In the genomic region with DNA sequence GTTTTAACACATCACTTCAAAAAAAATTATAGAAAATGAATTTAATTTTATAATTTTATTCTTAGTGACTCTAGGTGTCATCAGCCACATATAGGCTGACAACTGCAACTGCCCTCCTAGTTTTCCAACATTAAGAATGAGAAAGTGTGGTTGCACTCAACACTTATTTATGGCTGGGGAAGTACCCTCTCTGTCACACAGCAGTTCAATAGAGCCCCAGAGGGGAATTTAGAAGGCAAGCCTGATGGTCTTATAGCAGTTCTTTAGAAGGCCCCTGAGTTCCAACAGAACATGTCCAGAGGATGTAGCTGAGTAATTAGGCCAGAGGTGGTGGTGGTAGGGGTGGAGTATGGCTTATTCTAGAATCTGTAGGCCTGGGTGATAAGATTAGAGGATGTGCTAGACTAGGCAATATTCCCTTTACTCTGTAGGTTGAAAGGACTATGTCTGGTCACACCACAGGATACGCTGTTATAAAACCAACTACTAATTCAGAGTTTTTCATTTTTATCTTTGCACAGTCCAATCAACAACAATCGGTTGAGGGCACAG, we compare ENCODE assay signal across 1 cellular context.
TF ChIP-seq lines count a peak whose summit lies in the region.

No MANE protein-coding gene starts in this region.

TF ChIP-seq in K562, 482 proteins besides CTCF, POLR2A, EP300 and RAD21 (continued from another document):
- TF ChIP-seq, protein P1, sequence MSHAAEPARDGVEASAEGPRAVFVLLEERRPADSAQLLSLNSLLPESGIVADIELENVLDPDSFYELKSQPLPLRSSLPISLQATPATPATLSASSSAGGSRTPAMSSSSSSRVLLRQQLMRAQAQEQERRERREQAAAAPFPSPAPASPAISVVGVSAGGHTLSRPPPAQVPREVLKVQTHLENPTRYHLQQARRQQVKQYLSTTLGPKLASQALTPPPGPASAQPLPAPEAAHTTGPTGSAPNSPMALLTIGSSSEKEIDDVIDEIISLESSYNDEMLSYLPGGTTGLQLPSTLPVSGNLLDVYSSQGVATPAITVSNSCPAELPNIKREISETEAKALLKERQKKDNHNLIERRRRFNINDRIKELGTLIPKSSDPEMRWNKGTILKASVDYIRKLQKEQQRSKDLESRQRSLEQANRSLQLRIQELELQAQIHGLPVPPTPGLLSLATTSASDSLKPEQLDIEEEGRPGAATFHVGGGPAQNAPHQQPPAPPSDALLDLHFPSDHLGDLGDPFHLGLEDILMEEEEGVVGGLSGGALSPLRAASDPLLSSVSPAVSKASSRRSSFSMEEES (CRISPR knock-in tag; IDR thresholded peaks at IDR 0.05): no peak
- no peak for TF ChIP-seq PHF21A (IDR thresholded peaks at IDR 0.05; ENCODE audit: borderline replicate concordance, low read depth)
- TF ChIP-seq KLF6 (CRISPR knock-in tag; IDR thresholded peaks at IDR 0.05; ENCODE audit: borderline replicate concordance): no peak
- 0 out of 2 replicates have a peak, but pooled peaks have one; percentile 20 for TF ChIP-seq CTBP1 (IDR thresholded peaks at IDR 0.05; ENCODE audit: borderline replicate concordance)
- no peak for TF ChIP-seq ZBTB8A (IDR thresholded peaks at IDR 0.05; ENCODE audit: partially characterized antibody)
- TF ChIP-seq MTA1 (IDR thresholded peaks at IDR 0.05; ENCODE audit: borderline replicate concordance): no peak
- TF ChIP-seq, protein P2, sequence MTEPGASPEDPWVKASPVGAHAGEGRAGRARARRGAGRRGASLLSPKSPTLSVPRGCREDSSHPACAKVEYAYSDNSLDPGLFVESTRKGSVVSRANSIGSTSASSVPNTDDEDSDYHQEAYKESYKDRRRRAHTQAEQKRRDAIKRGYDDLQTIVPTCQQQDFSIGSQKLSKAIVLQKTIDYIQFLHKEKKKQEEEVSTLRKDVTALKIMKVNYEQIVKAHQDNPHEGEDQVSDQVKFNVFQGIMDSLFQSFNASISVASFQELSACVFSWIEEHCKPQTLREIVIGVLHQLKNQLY (CRISPR knock-in tag; conservative IDR thresholded peaks at IDR 0.05): no peak
